Comparison of ENCODE assay signal across 17 cellular contexts in genomic region chr2:66506265-66506664, GRCh38.
DNase-seq lines count a peak whose midpoint lies in the region; ATAC-seq and TF ChIP-seq lines count a peak whose summit lies in the region.
"Had no signal": no experiment of that assay in that cellular context is flagged by ENCODE, and none has a peak within 500 bp of the region (broad histone marks: within the 10 kb centered on the region; RNA-seq: fewer than 3 reads in every experiment).

No MANE protein-coding gene starts in this region.

- no peaks in the 10 kb centered on the region for H3K9me3 Mint-ChIP-seq in nephron progenitor cell

- in situ Hi-C loops in transverse colon (cut with MboI; ENCODE audit: low pct_ligation_motif_present in 1 of 4, low pct_unique_long_range_greater_than_20kb in 1 of 4, low sequenced_read_pairs in 3 of 4): no loop called here

- H3K4me1 Mint-ChIP-seq in nephron progenitor cell: peaks cover 82% of the 10 kb centered on the region

- TF ChIP-seq POLR2A in transverse colon (IDR thresholded peaks at IDR 0.05): no peak

- peaks cover 39% of the 10 kb centered on the region for H3K36me3 Mint-ChIP-seq in nephron progenitor cell (ENCODE audit: low read depth)
- H3K36me3 Mint-ChIP-seq: CD14-positive monocyte had no signal

- H3K4me3 ChIP-seq in left ventricle myocardium inferior (no peak overlapping the region), transverse colon (no peak overlapping the region)
- H3K4me3 ChIP-seq: Peyer's patch had no signal

- H3K36me3 ChIP-seq in left ventricle myocardium inferior (no peaks in the 10 kb centered on the region), transverse colon (no peaks in the 10 kb centered on the region)
- H3K36me3 ChIP-seq: Peyer's patch had no signal

- no peak for TF ChIP-seq EP300 in transverse colon (IDR thresholded peaks at IDR 0.05; ENCODE audit: low read depth)

- no peaks in the 10 kb centered on the region for H3K27me3 Mint-ChIP-seq in nephron progenitor cell (ENCODE audit: low read depth, poor library complexity)

- peak; percentile 33 for ATAC-seq in Right ventricle myocardium inferior
- no peak for ATAC-seq in HG03432 (IDR thresholded peaks at IDR 0.05; ENCODE audit: unreplicated experiment)
- ATAC-seq in HG02642 (IDR thresholded peaks at IDR 0.05; ENCODE audit: poor library complexity, unreplicated experiment): no peak

- H3K27me3 ChIP-seq in left ventricle myocardium inferior (ENCODE audit: low read depth) (no peaks in the 10 kb centered on the region), transverse colon (no peaks in the 10 kb centered on the region)
- H3K27me3 ChIP-seq: Peyer's patch had no signal

- H3K27ac ChIP-seq in left ventricle myocardium inferior (replicated peaks) (no peak overlapping the region), transverse colon (peak overlapping the region in 3 of 4 donors; percentile 16 to 69 (median 55))
- H3K27ac ChIP-seq: 22Rv1 had no signal

- 72 to 77% methylated on average over 3 to 5 of the region's 5 CpGs for WGBS in transverse colon (ENCODE audit: low coverage in 1 of 2), 2 donors

- peak overlapping the region; percentile 3 for H3K27ac Mint-ChIP-seq in nephron progenitor cell
- H3K27ac Mint-ChIP-seq: CD14-positive monocyte had no signal

- no peaks in the 10 kb centered on the region for H3K9me3 ChIP-seq in left ventricle myocardium inferior (replicated peaks)
- H3K9me3 ChIP-seq in transverse colon: no peaks in the 10 kb centered on the region
- H3K9me3 ChIP-seq: Peyer's patch had no signal

- intact Hi-C loops in Right ventricle myocardium inferior (cut with DNase I): no loop called here
- intact Hi-C loops in left ventricle myocardium inferior (cut with micrococcal nuclease): no loop called here
- intact Hi-C loops in transverse colon (cut with DNase I; ENCODE audit: low total_unique reads): no loop called here

- DNase-seq in Right ventricle myocardium inferior (ENCODE audit: missing footprints) (no peak), left ventricle myocardium inferior (no peak), cerebellar cortex (ENCODE audit: low spot score) (peak; percentile 62), nephron progenitor cell (no peak), transverse colon (no peak), islet precursor cell (no peak)
- DNase-seq: DMS79 treated with DMSO at 0.1 percent for 48 hours, NCI-H1092 treated with DMSO at 0.1 percent for 48 hours, NCI-H2081, NCI-H2171 treated with DMSO at 0.1 percent for 48 hours, NCI-H446 treated with DMSO at 0.1 percent for 48 hours, NCI-H69, Peyer's patch had no signal

- H3K4me3 Mint-ChIP-seq in nephron progenitor cell: peak overlapping the region; percentile 59
- H3K4me3 Mint-ChIP-seq: CD14-positive monocyte had no signal

- H3K4me1 ChIP-seq in left ventricle myocardium inferior: peaks cover 36% of the 10 kb centered on the region
- H3K4me1 ChIP-seq in transverse colon: peaks cover 3 to 34% (median 21%) of the 10 kb centered on the region in 4 donors

- no peak for TF ChIP-seq CTCF in left ventricle myocardium inferior (IDR thresholded peaks at IDR 0.05; ENCODE audit: borderline replicate concordance)
- TF ChIP-seq CTCF in nephron progenitor cell (IDR thresholded peaks at IDR 0.05): no peak
- TF ChIP-seq CTCF in transverse colon (IDR thresholded peaks at IDR 0.05): no peak
